Comparison of ENCODE assay signal across 8 cellular contexts in the genomic region with DNA sequence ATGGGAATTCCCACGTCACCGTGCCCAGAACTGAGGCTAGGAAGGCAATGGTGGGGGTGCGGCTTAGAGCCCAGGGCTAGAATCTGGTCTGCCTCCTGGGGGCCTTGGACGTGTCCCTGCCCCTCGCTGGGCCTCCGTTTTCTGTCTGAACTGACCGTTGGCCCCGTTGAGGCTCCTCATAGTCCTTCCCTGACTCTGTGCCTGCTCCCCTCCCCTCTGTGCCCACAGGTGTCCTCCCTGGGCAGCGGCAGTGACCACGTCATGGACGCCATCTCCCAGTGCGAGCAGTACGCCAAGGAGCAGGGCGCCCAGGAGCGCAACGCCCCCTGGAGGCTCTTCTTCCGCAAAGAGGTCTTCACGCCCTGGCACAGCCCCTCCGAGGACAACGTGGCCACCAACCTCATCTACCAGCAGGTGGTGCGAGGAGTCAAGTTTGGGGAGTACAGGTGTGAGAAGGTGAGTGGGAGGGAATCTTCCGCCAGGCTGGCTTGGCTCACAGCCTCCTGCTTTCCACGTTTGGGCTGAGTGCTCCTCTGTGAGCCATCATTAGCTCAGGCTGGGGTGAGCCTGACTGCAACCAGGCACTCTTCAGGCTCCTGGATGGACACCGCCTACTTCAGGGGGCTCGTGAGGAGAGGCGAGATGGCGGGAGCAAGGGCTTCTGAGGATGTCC.
DNase-seq lines count a peak whose midpoint lies in the region; ATAC-seq, FAIRE-seq and TF ChIP-seq lines count a peak whose summit lies in the region.

No MANE protein-coding gene starts in this region.

- DNase-seq in activated gamma-delta T cell treated with Interleukin-2 at 50 U/mL for 16 hours, result peak; percentile 28
- DNase-seq in activated gamma-delta T cell (lab: John Stamatoyannopoulos, UW), result no peak
- DNase-seq in NCI-H510A treated with DMSO at 0.1 percent for 48 hours (lab: John Stamatoyannopoulos, UW), result peak; percentile 72
- DNase-seq in activated T-cell treated with anti-CD3 and anti-CD28 coated beads for 24 hours (ENCODE audit: low read depth), result peak; percentile 48
- peak; percentile 51 for DNase-seq in fibroblast of villous mesenchyme (ENCODE audit: low read depth)
- DNase-seq in small intestine, result peak; percentile 88
- no peak for DNase-seq in dedifferentiated amniotic fluid mesenchymal stem cell (ENCODE audit: extremely low spot score)

- H3K9me3 ChIP-seq in small intestine (ENCODE audit: control insufficient read depth, low read depth), result no peaks in the 10 kb centered on the region

- no peak overlapping the region for H3K27ac ChIP-seq in small intestine (ENCODE audit: low read depth in 1 of 2, low read length in 1 of 2)

- no peak for ATAC-seq in HG03457 (IDR thresholded peaks at IDR 0.05; ENCODE audit: unreplicated experiment)

- peak; percentile 75 for TF ChIP-seq CTCF in fibroblast of villous mesenchyme (IDR thresholded peaks at IDR 0.05; ENCODE audit: insufficient read depth, low read depth, low read length)

- no peak for FAIRE-seq in small intestine (lab: Jason Lieb, UNC)

- no peaks in the 10 kb centered on the region for H3K27me3 ChIP-seq in small intestine (ENCODE audit: control insufficient read depth in 2 of 2, insufficient read depth in 2 of 2, low read length in 2 of 2)

- peak overlapping the region; percentile 49 for H3K4me3 ChIP-seq in fibroblast of villous mesenchyme (ENCODE audit: low read depth, low read length)
- no peak overlapping the region for H3K4me3 ChIP-seq in small intestine (ENCODE audit: low read depth in 1 of 2, low read length in 2 of 2)

- WGBS in small intestine, 3 donors, result 24 to 49% (median 45%) methylated on average over 27 of the region's 27 CpGs

- H3K36me3 ChIP-seq in small intestine (ENCODE audit: control insufficient read depth in 2 of 2, insufficient read depth in 2 of 2, low read length in 2 of 2), result no peaks in the 10 kb centered on the region

- H3K4me1 ChIP-seq in small intestine (ENCODE audit: control insufficient read depth in 2 of 2, insufficient read depth in 1 of 2, low read depth in 1 of 2, low read length in 1 of 2), result no peaks in the 10 kb centered on the region

Comparison
In these comparisons a context has a peak if more than half of its experiments do, and no peak if none do; other contexts are left out.
1. DNase-seq: peak in activated gamma-delta T cell treated with Interleukin-2 at 50 U/mL for 16 hours (single experiment), NCI-H510A treated with DMSO at 0.1 percent for 48 hours (single experiment), activated T-cell treated with anti-CD3 and anti-CD28 coated beads for 24 hours (single experiment), fibroblast of villous mesenchyme (single experiment) and small intestine (single experiment); none in activated gamma-delta T cell (single experiment) and dedifferentiated amniotic fluid mesenchymal stem cell (single experiment).